In genomic region chr19:48487944-48488343, GRCh38 we compare ENCODE assay signal across 8 cellular contexts. TPM values are rescaled to one million over a fixed set of nuclear protein-coding genes. Genes with fewer than 3 reads are reported as not detected.
DNase-seq lines count a peak whose midpoint lies in the region; ATAC-seq and TF ChIP-seq lines count a peak whose summit lies in the region.

No MANE protein-coding gene starts in this region.

- peaks cover 9 to 15% of the 10 kb centered on the region in 2 donors for H3K4me1 ChIP-seq in adrenal gland (replicated peaks in 1 of 2)
- peaks cover 2 to 38% (median 17%) of the 10 kb centered on the region in 9 donors for H3K4me1 ChIP-seq in heart right ventricle

- intact Hi-C loops in adrenal gland (cut with DNase I) (no loop called here), heart right ventricle (cut with DNase I) (loop anchor here in 4 of 10 donors (2.0 to 5.0 kb wide), 4 partner anchors 94 to 101 kb away; no protein-coding TSS in a partner anchor)

- WGBS in adrenal gland, 4 donors = 37 to 42% (median 40%) methylated on average over 3 to 8 of the region's 8 CpGs; no CpG with 5 or more reads in 1 of the 4 donors
- WGBS in heart right ventricle, 2 donors = 49 to 52% methylated on average over 8 of the region's 8 CpGs

- TF ChIP-seq CTCF in adrenal gland (IDR thresholded peaks at IDR 0.05) = no peak
- no peak for TF ChIP-seq CTCF in heart right ventricle (IDR thresholded peaks at IDR 0.05)

- H3K4me3 ChIP-seq in adrenal gland (no peak overlapping the region), heart right ventricle (no peak overlapping the region), skin epidermis (no peak overlapping the region)

- peak; percentile 17 to 66 (median 40) for ATAC-seq in heart right ventricle
- no peak for ATAC-seq in GM18517 (IDR thresholded peaks at IDR 0.05; ENCODE audit: unreplicated experiment)
- no peak for ATAC-seq in HG02885 (IDR thresholded peaks at IDR 0.05; ENCODE audit: poor library complexity, unreplicated experiment)

- H3K27me3 ChIP-seq in adrenal gland (no peaks in the 10 kb centered on the region), heart right ventricle (peaks cover 0 to 28% (median 7%) of the 10 kb centered on the region in 7 donors)

- H3K9me3 ChIP-seq in adrenal gland (replicated peaks in 1 of 3) (no peaks in the 10 kb centered on the region), heart right ventricle (no peaks in the 10 kb centered on the region)

- H3K27ac ChIP-seq in adrenal gland (peak overlapping the region in 1 of 5 donors; percentile 37), heart right ventricle (peak overlapping the region in 7 of 10 donors; percentile 55 to 81 (median 73)), skin epidermis (peak overlapping the region in 16 of 21 experiments; percentile 2 to 76 (median 52))

- peak; percentile 67 for DNase-seq in HCEC 1CT
- DNase-seq in adrenal gland = peak; percentile 90 to 95 (median 93)
- DNase-seq in heart right ventricle = peak; percentile 65 to 72
- DNase-seq in midbrain (lab: John Stamatoyannopoulos, UW) = no peak
- DNase-seq in MV-4-11 (lab: John Stamatoyannopoulos, UW) = no peak

- no peak for TF ChIP-seq POLR2A in adrenal gland (IDR thresholded peaks at IDR 0.05)

- H3K36me3 ChIP-seq in adrenal gland (replicated peaks in 1 of 2) = no peaks in the 10 kb centered on the region
- no peaks in the 10 kb centered on the region for H3K36me3 ChIP-seq in heart right ventricle

RNA-seq across cellular contexts. Expression of gene CYTH2, which starts 18.8 kb away (rescaled TPM):
- 10 to 100 TPM; 28.5 to 93.5 (median 54.2) TPM for total RNA-seq in adrenal gland
- polyA plus RNA-seq in adrenal gland = 10 to 100 TPM; 26.3 to 91.7 (median 51.8) TPM
- total RNA-seq in heart right ventricle = 10 to 100 TPM; 25.8 to 40.4 (median 32.2) TPM
- polyA plus RNA-seq in heart right ventricle = 10 to 100 TPM; 28.2 to 41.9 TPM

RNA-seq across cellular contexts. Expression of gene LMTK3, which starts 23.7 kb away (rescaled TPM):
- 1 to 10 TPM in 7 of 8 donors, under 1 TPM in 1; 0.06 to 4.4 (median 2.6) TPM for total RNA-seq in adrenal gland
- 10 to 100 TPM in 1 of 3 donors, 1 to 10 TPM in 1, under 1 TPM in 1; 0.57 to 15.1 (median 2.3) TPM for polyA plus RNA-seq in adrenal gland
- 1 to 10 TPM in 4 of 10 donors, under 1 TPM in 6; 0.40 to 1.3 (median 0.88) TPM for total RNA-seq in heart right ventricle
- polyA plus RNA-seq in heart right ventricle = 1 to 10 TPM in 1 of 2 donors, under 1 TPM in 1; 0.12 to 1.5 TPM

RNA-seq across cellular contexts. Expression of gene KCNJ14, which starts 32.6 kb away (rescaled TPM):
- total RNA-seq in adrenal gland (under 1 TPM; 0.09 to 0.83 (median 0.43) TPM), heart right ventricle (under 1 TPM; 0.13 to 0.52 (median 0.30) TPM)
- polyA plus RNA-seq in adrenal gland (under 1 TPM; 0.16 to 0.56 (median 0.34) TPM), heart right ventricle (under 1 TPM; 0.29 to 0.43 TPM)

RNA-seq across cellular contexts. Expression of gene GRWD1, which starts 42.2 kb away (rescaled TPM):
- total RNA-seq in adrenal gland = 10 to 100 TPM in 7 of 8 donors, 1 to 10 TPM in 1; 8.5 to 48.4 (median 28.2) TPM
- polyA plus RNA-seq in adrenal gland = 10 to 100 TPM in 1 of 3 donors, 1 to 10 TPM in 2; 6.6 to 15.7 (median 7.5) TPM
- total RNA-seq in heart right ventricle = 10 to 100 TPM; 13.2 to 26.2 (median 17.0) TPM
- 10 to 100 TPM in 1 of 2 donors, 1 to 10 TPM in 1; 5.6 to 22.8 TPM for polyA plus RNA-seq in heart right ventricle

Comparison
In these comparisons a context has a peak if more than half of its experiments do, and no peak if none do; other contexts are left out.
1. DNase-seq: peak in HCEC 1CT (single experiment), adrenal gland (7 of 7) and heart right ventricle (2 of 2); none in midbrain (single experiment) and MV-4-11 (single experiment).
2. ATAC-seq: peak in heart right ventricle (8 of 8); none in GM18517 (single experiment) and HG02885 (single experiment).